Comparison of ENCODE assay signal across 8 cellular contexts in the genomic region with DNA sequence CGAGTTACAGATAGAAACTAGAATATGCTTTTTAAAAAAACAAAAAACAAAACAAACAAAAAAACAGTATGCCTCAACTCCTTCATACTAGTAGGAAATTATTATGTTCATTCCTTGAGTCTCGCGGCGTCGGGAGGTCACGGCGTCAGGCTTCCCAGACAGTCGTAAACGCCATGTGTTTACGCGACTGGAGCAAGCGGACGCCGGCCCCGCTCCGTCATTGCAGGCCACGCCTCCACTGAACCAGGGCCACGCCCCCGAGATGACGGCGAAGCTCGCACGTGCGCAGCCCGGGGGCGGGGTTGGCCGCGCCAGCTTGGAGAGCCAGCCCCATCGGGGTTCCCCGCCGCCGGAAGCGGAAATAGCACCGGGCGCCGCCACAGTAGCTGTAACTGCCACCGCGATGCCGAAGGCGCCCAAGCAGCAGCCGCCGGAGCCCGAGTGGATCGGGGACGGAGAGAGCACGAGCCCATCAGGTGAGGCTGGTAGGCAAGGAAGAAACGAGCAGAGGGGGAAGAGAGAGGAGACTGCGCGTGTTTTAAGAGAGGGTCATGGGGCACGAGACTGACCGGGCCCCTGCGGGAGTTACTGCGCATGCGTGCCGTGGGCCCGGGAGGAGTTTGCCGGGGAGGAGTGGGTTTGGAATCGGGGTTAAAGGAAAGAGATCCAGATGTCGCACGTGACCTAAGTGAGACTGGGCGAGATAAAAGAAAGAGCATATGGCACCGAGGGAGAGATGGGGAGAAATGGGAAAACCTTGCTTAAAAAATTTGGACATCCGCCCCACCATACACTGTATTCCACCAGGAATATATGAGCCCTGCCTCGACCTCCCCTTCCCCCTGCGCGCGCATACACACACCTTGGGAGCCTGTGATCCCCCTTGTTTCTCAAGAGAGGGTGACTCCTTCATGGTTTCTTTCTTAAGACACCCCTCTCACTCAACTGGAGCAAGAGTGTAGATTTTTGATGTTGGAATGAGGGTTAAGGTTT. TPM values are rescaled to one million over a fixed set of nuclear protein-coding genes. Genes with fewer than 3 reads are reported as not detected.
DNase-seq lines count a peak whose midpoint lies in the region; ATAC-seq, FAIRE-seq and TF ChIP-seq lines count a peak whose summit lies in the region.

TSS of gene ABCF1 (plus strand) at position 358 of the 993 bp plus-strand sequence. CDS start at position 404, 46 bp downstream.

- H3K79me2 ChIP-seq in HepG2 (ENCODE audit: insufficient read depth, low read length), result peaks cover 48% of the 10 kb centered on the region

- peaks cover 0 to 4% of the 10 kb centered on the region in 2 experiments; a peak in 3 of 5 replicates for H3K36me3 ChIP-seq in HepG2 (replicated peaks in 1 of 2; ENCODE audit: control insufficient read depth in 1 of 2, insufficient read depth in 2 of 2, low read length in 2 of 2)

- TF ChIP-seq EP300 in HepG2 (IDR thresholded peaks at IDR 0.05; ENCODE audit: low read depth in 2 of 2, low read length in 2 of 2), result peak in 1 of 2 experiments; percentile 26; a peak in 1 of 4 replicates
- peak; percentile 66 for TF ChIP-seq EP300 in HepG2 (CRISPR knock-in tag; IDR thresholded peaks at IDR 0.05; ENCODE audit: borderline replicate concordance)

- no peaks in the 10 kb centered on the region for H3K9me3 ChIP-seq in HepG2 (ENCODE audit: low read length)

- CTCF ChIA-PET in HepG2 (lab: Yijun Ruan, JAX; ENCODE audit: low intra/inter-chr PET ratio, low total read pairs), result no interaction called here

- DNase-seq in CD14-positive monocyte (ENCODE audit: low spot score) (peak; percentile 98), NCI-H82 (lab: John Stamatoyannopoulos, UW) (peak; percentile 98), dermis blood vessel endothelial cell (peak; percentile 99), HepG2 (ENCODE audit: low spot score) (peak; percentile 94)
- DNase-seq in activated CD4-positive, alpha-beta T cell treated with anti-CD3 and anti-CD28 coated beads, Interleukin-2, amount 50 U/mL, for 48 hours, result peak; percentile 99 to 100
- peak; percentile 100 for DNase-seq in stimulated activated CD4-positive, alpha-beta T cell treated with anti-CD3 and anti-CD28 coated beads, Interleukin-4, amount 100 ng/mL, for 1 hour

- peak within 1 kb of the TSS; percentile 99 for H3K4me2 ChIP-seq in HepG2 (ENCODE audit: low read depth, low read length)

- TF ChIP-seq CTCF in CD14-positive monocyte (IDR thresholded peaks at IDR 0.05) (no peak), HepG2 (CRISPR knock-in tag; IDR thresholded peaks at IDR 0.05) (peak; percentile 18; the same call in 1 of the 2 replicates)

- FAIRE-seq in HepG2 (lab: Jason Lieb, UNC), result peak; percentile 85

- peak within 1 kb of the TSS; percentile 98 to 100 (median 99) for H3K27ac Mint-ChIP-seq in CD14-positive monocyte

- H3K4me3 Mint-ChIP-seq in CD14-positive monocyte, result peak within 1 kb of the TSS; percentile 96 to 99

- H3K27me3 Mint-ChIP-seq in CD14-positive monocyte (ENCODE audit: low read depth in 3 of 3), result peaks cover 1 to 5% (median 3%) of the 10 kb centered on the region in 3 donors

- WGBS in HepG2 (ENCODE audit: low lambda C conversion rate), result under 1% methylated on average over 65 of the region's 67 CpGs

- H3K9ac ChIP-seq in HepG2 (ENCODE audit: insufficient read depth, low read depth, low read length), result peak within 1 kb of the TSS; percentile 88

- no peaks in the 10 kb centered on the region; a peak in 1 of 5 replicates for H3K27me3 ChIP-seq in HepG2 (ENCODE audit: control insufficient read depth in 1 of 2, insufficient read depth in 2 of 2, low read length in 2 of 2)

- H2AFZ ChIP-seq in HepG2 (ENCODE audit: low read length), result peak within 1 kb of the TSS; percentile 60

- in situ Hi-C loops in HepG2 (cut with HindIII; ENCODE audit: extremely low pct_ligation_motif_present, low pct_unique_long_range_greater_than_20kb), result no loop called here

- POLR2A ChIA-PET in HepG2 (lab: Yijun Ruan, JAX), result interaction anchor here (0.6 to 2.6 kb wide), 27 partner anchors 9 to 832 kb away, joined by 3 to 74 read pairs (median 4); partner anchors contain the start of genes DHX16, GNL1, GTF2H4 and MRPS18B

- ATAC-seq in GM19397 (IDR thresholded peaks at IDR 0.05; ENCODE audit: unreplicated experiment), result peak; percentile 91
- ATAC-seq in HG03571 (IDR thresholded peaks at IDR 0.05; ENCODE audit: unreplicated experiment), result peak; percentile 85
- peak; percentile 92 for ATAC-seq in HepG2

- TSS peak; percentile 82 for BruUV-seq in HepG2 (replicated peaks; lab: Mats Ljungman, UMichigan)

- peaks cover 11 to 23% of the 10 kb centered on the region in 2 donors for H3K36me3 Mint-ChIP-seq in CD14-positive monocyte

- TF ChIP-seq RAD21 in HepG2 (CRISPR knock-in tag; IDR thresholded peaks at IDR 0.05), result no peak

- peak; percentile 88 to 95 for TF ChIP-seq POLR2A in HepG2 (IDR thresholded peaks at IDR 0.05; ENCODE audit: insufficient read depth in 1 of 2, low read depth in 2 of 2, low read length in 2 of 2)

- peaks cover 50% of the 10 kb centered on the region for H3K4me1 ChIP-seq in HepG2 (ENCODE audit: insufficient read depth, low read length)

- no peaks in the 10 kb centered on the region for H3K9me3 Mint-ChIP-seq in CD14-positive monocyte

- peak within 1 kb of the TSS; percentile 67 to 88 (median 71) for H3K4me3 ChIP-seq in HepG2 (replicated peaks in 1 of 3; ENCODE audit: insufficient read depth in 1 of 3, low read depth in 2 of 3, low read length in 3 of 3)

- peak within 1 kb of the TSS; percentile 80 for H3K27ac ChIP-seq in HepG2 (ENCODE audit: extremely low read length, insufficient read depth, low read length)

- H4K20me1 ChIP-seq in HepG2 (ENCODE audit: insufficient read depth, low read length), result peaks cover 23% of the 10 kb centered on the region

- intact Hi-C loops in CD14-positive monocyte (cut with micrococcal nuclease) (loop anchor here (2.0 kb wide), 2 partner anchors 15 to 45 kb away; partner anchors contain the start of genes GNL1 (in 2 of the 2), PRR3 (in 2 of the 2), MRPS18B (in 1 of the 2) and PPP1R10 (in 1 of the 2)), HepG2 (cut with micrococcal nuclease; ENCODE audit: unreplicated experiment) (no loop called here)

- H3K4me1 Mint-ChIP-seq in CD14-positive monocyte, result peaks cover 40% of the 10 kb centered on the region

TF ChIP-seq in HepG2, 621 proteins besides CTCF, POLR2A, EP300 and RAD21 (continues in another document):
- TF ChIP-seq PITX1 (CRISPR knock-in tag; IDR thresholded peaks at IDR 0.05) (peak; percentile 89; the same call in 1 of the 2 replicates), TBX3 (IDR thresholded peaks at IDR 0.05; ENCODE audit: borderline replicate concordance) (peak; percentile 62; the same call in 1 of the 2 replicates), ZBTB37 (CRISPR knock-in tag; IDR thresholded peaks at IDR 0.05) (no peak), ZSCAN22 (CRISPR knock-in tag; IDR thresholded peaks at IDR 0.05) (no peak), ZSCAN12 (CRISPR knock-in tag; IDR thresholded peaks at IDR 0.05) (peak; percentile 94; the same call in 1 of the 2 replicates), RELA (CRISPR knock-in tag; IDR thresholded peaks at IDR 0.05) (peak; percentile 94), ZNF703 (CRISPR knock-in tag; IDR thresholded peaks at IDR 0.05; ENCODE audit: borderline replicate concordance) (no peak), MLLT10 (CRISPR knock-in tag; IDR thresholded peaks at IDR 0.05) (no peak), PRMT3 (CRISPR knock-in tag; IDR thresholded peaks at IDR 0.05; ENCODE audit: borderline replicate concordance, low read depth) (no peak), HNF4G (IDR thresholded peaks at IDR 0.05; ENCODE audit: borderline replicate concordance, low read depth, low read length) (no peak), HNF4G (CRISPR knock-in tag; IDR thresholded peaks at IDR 0.05; ENCODE audit: borderline replicate concordance, low read depth) (no peak)

RNA-seq across cellular contexts. Expression of gene ABCF1, which starts in this region (rescaled TPM):
- 10 to 100 TPM in 1 of 2 donors, 1 to 10 TPM in 1; 7.5 to 14.6 TPM for polyA plus RNA-seq in CD14-positive monocyte
- 49.5 and 70.3 TPM in 2 replicates for total RNA-seq in dermis blood vessel endothelial cell
- total RNA-seq in HepG2 (2016; rRNA removed; fragmentation: Illumina TruSeq; extraction: Trizol), result 98.9 and 104 TPM in 2 replicates
- total RNA-seq in HepG2 (2016; cell fraction: cytosol; rRNA removed; fragmentation: Illumina TruSeq; extraction: Trizol; ENCODE audit: low read depth), result 8.1 and 8.9 TPM in 2 replicates
- total RNA-seq in HepG2 (2016; cell fraction: insoluble cytoplasmic fraction; rRNA removed; fragmentation: Illumina TruSeq; extraction: Trizol), result 89.2 and 106 TPM in 2 replicates
- 23.0 and 27.5 TPM in 2 replicates for total RNA-seq in HepG2 (2016; cell fraction: membrane; rRNA removed; fragmentation: Illumina TruSeq; extraction: Trizol)
- total RNA-seq in HepG2 (2016; cell fraction: nucleus; rRNA removed; fragmentation: Illumina TruSeq; extraction: Trizol), result 61.2 and 71.0 TPM in 2 replicates
- polyA plus RNA-seq in HepG2 (2011; rRNA removed), result 25.4 and 33.7 TPM in 2 replicates
- 35.0 and 35.5 TPM in 2 replicates for polyA plus RNA-seq in HepG2 (2011; cell fraction: cytosol; rRNA removed)
- 75.1 and 116 TPM in 2 replicates for polyA plus RNA-seq in HepG2 (2011; cell fraction: nucleus; rRNA removed)
- polyA plus RNA-seq in HepG2 (2012), result 50.5 and 61.2 TPM in 2 replicates
- 5.5 and 7.0 TPM in 2 replicates for polyA plus RNA-seq in HepG2 (2016; cell fraction: cytosol; fragmentation: Illumina TruSeq; extraction: Trizol; ENCODE audit: low read depth)
- polyA plus RNA-seq in HepG2 (2016; cell fraction: insoluble cytoplasmic fraction; fragmentation: Illumina TruSeq; extraction: Trizol; ENCODE audit: low read depth), result 87.5 and 108 TPM in 2 replicates
- 13.4 and 16.7 TPM in 2 replicates for polyA plus RNA-seq in HepG2 (2016; cell fraction: membrane; fragmentation: Illumina TruSeq; extraction: Trizol; ENCODE audit: low read depth)
- polyA plus RNA-seq in HepG2 (2016; cell fraction: nucleus; fragmentation: Illumina TruSeq; extraction: Trizol; ENCODE audit: insufficient read depth, low read depth), result 107 and 118 TPM in 2 replicates
- polyA minus RNA-seq in HepG2 (2011; rRNA and poly(A)+ RNA removed; ENCODE audit: low replicate concordance), result 69.0 and 79.0 TPM in 2 replicates
- 37.8 and 41.4 TPM in 2 replicates for polyA minus RNA-seq in HepG2 (2011; cell fraction: cytosol; rRNA and poly(A)+ RNA removed)
- polyA minus RNA-seq in HepG2 (2011; cell fraction: nucleus; rRNA and poly(A)+ RNA removed), result 51.5 and 64.8 TPM in 2 replicates

Comparison
In these comparisons a context has a peak if more than half of its experiments do, and no peak if none do; other contexts are left out.
1. Peak in every context shown above with its lines: DNase-seq, ATAC-seq, H3K4me3 ChIP-seq and H3K27ac ChIP-seq.